25 cellular contexts compared by ENCODE assay signal in the genomic region with DNA sequence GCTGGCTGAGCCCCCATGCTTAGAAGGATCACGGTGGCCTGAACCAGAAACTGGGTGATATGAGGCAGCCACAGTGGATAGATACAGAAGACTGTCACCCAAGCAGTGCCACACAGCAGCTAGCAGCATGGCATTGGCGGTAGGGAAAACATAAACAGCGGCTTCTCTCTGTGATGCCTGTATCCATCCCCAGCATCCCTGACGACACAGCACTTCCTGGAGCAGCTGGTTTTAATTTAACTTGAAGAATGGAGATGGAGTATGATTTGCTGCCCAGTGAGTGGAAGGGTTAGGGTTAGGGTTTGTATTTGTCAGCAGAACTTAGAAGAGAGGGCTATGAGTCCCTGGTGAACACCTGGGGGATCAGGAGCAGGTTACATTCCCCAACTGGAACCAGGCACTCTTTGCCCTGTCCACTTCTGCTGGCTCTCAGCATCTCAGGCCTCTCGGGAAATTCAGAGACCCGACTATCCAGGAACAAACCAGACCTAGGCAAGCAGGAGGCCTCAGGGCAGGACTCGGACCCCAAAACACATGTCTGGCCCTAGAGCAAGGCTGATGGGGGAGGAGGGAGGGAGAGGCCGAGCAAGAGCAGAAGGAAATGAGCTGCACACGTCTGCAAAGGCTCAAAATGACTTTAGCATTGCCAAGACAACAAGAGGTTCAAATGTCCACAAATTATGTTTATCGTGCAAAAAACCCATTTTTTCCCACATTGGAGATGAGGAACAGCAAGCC. TPM values are rescaled to one million over a fixed set of nuclear protein-coding genes. Genes with fewer than 3 reads are reported as not detected.
"Had no signal": no experiment of that assay in that cellular context is flagged by ENCODE, and none has a peak within 500 bp of the region (broad histone marks: within the 10 kb centered on the region; RNA-seq: fewer than 3 reads in every experiment).

No MANE protein-coding gene starts in this region.

- H3K27me3 ChIP-seq: left lung, right atrium auricular region, tibial artery, vagina had no signal

- DNase-seq: activated B cell treated with CpG ODN at 0.5 μM for 24 hours; activated CD4-positive, alpha-beta memory T cell treated with anti-CD3 and anti-CD28 coated beads for 36 hours; activated CD4-positive, alpha-beta T cell treated with anti-CD3 and anti-CD28 coated beads for 4 hours; activated CD8-positive, alpha-beta memory T cell treated with anti-CD3 and anti-CD28 coated beads, Interleukin-2, amount 10 ng/mL, durations not matched to agents 7 days and 5 days; activated naive CD8-positive, alpha-beta T cell treated with anti-CD3 and anti-CD28 coated beads, Interleukin-2, amount 10 ng/mL, durations not matched to agents 7 days and 5 days; brain microvascular endothelial cell; erythroblast; foreskin keratinocyte; hypothalamus; left lung; mammary epithelial cell; stimulated activated naive CD8-positive, alpha-beta T cell treated with anti-CD3 and anti-CD28 coated beads, Interleukin-15, Interleukin-2, amounts not matched to agents 100 U/mL and 50 U/mL, for 24 hours; substantia nigra; T-cell; T-helper 9 cell; tibial artery had no signal

- H3K9me3 ChIP-seq: left lung, prostate gland, right atrium auricular region, tibial artery, vagina had no signal

- H3K36me3 ChIP-seq: brain microvascular endothelial cell, left lung, prostate gland, right atrium auricular region, tibial artery, vagina had no signal

- H3K4me1 ChIP-seq: foreskin keratinocyte, prostate gland had no signal

- H3K4me3 ChIP-seq: coronary artery, left lung, prostate gland, right atrium auricular region, tibial artery, vagina had no signal

- FAIRE-seq: endometrium, keratinocyte had no signal

- H3K27ac ChIP-seq: brain microvascular endothelial cell, foreskin keratinocyte, left lung, prostate gland, right atrium auricular region, tibial artery, vagina had no signal

- ATAC-seq: activated CD8-positive, alpha-beta memory T cell treated with anti-CD3 and anti-CD28 coated beads, Interleukin-2, amount 10 ng/mL, durations not matched to agents 7 days and 5 days; foreskin keratinocyte; left lung; stimulated activated naive CD8-positive, alpha-beta T cell treated with anti-CD3 and anti-CD28 coated beads, Interleukin-15, Interleukin-2, amounts not matched to agents 100 U/mL and 50 U/mL, for 24 hours; T-cell had no signal

RNA-seq across cellular contexts. Expression of a gene that starts 6.4 kb away (rescaled TPM):
- total RNA-seq: activated B cell treated with CpG ODN at 0.5 μM for 24 hours; activated CD4-positive, alpha-beta memory T cell treated with anti-CD3 and anti-CD28 coated beads for 36 hours; activated naive CD8-positive, alpha-beta T cell treated with anti-CD3 and anti-CD28 coated beads, Interleukin-2, amount 10 ng/mL, durations not matched to agents 7 days and 5 days; foreskin keratinocyte; mammary epithelial cell; myocyte; osteoblast; T-cell had no signal
- polyA plus RNA-seq: foreskin keratinocyte, keratinocyte, mammary epithelial cell, neural cell had no signal
